23 cellular contexts compared by ENCODE assay signal in the genomic region with DNA sequence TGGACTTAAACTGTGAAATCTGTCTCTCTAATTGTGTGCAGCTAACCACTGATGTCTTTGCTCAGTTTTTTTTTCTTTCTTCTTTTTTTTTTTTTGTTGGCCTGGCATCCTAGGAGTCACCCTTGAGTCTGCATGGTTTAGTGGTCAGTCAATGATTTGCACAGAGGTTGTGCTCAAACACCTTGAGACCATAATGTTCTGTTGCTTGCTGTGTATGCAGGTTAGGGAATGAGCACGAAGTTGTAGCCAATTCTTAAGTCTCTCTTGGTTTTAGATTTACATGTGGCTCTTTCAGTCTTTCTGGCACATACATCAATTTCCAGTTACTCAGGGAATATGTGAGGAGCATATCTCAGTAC. TPM values are rescaled to one million over a fixed set of nuclear protein-coding genes. Genes with fewer than 3 reads are reported as not detected.
DNase-seq lines count a peak whose midpoint lies in the region.
"Had no signal": no experiment of that assay in that cellular context is flagged by ENCODE, and none has a peak within 500 bp of the region (broad histone marks: within the 10 kb centered on the region; RNA-seq: fewer than 3 reads in every experiment).

No MANE protein-coding gene starts in this region.

- no peak overlapping the region for H2BK12ac ChIP-seq in neuronal stem cell (ENCODE audit: low read length)

- no peaks in the 10 kb centered on the region for H3K79me1 ChIP-seq in neuronal stem cell (ENCODE audit: low read depth, low read length)

- H3K27me3 ChIP-seq in HAP-1 (ENCODE audit: low read depth) = no peaks in the 10 kb centered on the region
- H3K27me3 ChIP-seq in neuronal stem cell (ENCODE audit: control insufficient read depth in 3 of 3, insufficient read depth in 3 of 3, low read depth in 1 of 3, low read length in 3 of 3) = peaks cover 0 to 10% (median 0%) of the 10 kb centered on the region in 3 experiments
- H3K27me3 ChIP-seq: BLaER1 treated with 17β-estradiol and CSF1 and Interleukin-3, amounts not matched to agents 10 nM and 100 nM had no signal

- WGBS in neuronal stem cell (ENCODE audit: extremely low coverage in 2 of 2, insufficient read length in 2 of 2, insufficient replicate concordance in 1 of 2), 2 donors = no CpG with 5 or more reads among the region's 1 CpG

- no peak overlapping the region for H3K4ac ChIP-seq in neuronal stem cell (ENCODE audit: low read length)

- no peak overlapping the region for H3K4me2 ChIP-seq in neuronal stem cell (ENCODE audit: insufficient read depth, low read length, poor library complexity, severe bottlenecking)
- H3K4me2 ChIP-seq: BLaER1 treated with 17β-estradiol and CSF1 and Interleukin-3, amounts not matched to agents 10 nM and 100 nM had no signal

- H3K18ac ChIP-seq in neuronal stem cell (ENCODE audit: low read length) = no peak overlapping the region

- H3K27ac ChIP-seq in neuronal stem cell (replicated peaks; ENCODE audit: low read length) = no peak overlapping the region
- H3K27ac ChIP-seq: BLaER1 treated with 17β-estradiol and CSF1 and Interleukin-3, amounts not matched to agents 10 nM and 100 nM; C4-2B had no signal

- no peak overlapping the region for H3K23ac ChIP-seq in neuronal stem cell (ENCODE audit: low read depth, low read length, poor library complexity)

- no peak overlapping the region for H2BK15ac ChIP-seq in neuronal stem cell (ENCODE audit: low read length)

- H3K14ac ChIP-seq in neuronal stem cell (ENCODE audit: low read length) = no peak overlapping the region

- no peak overlapping the region for H2BK5ac ChIP-seq in neuronal stem cell (ENCODE audit: low read length)

- H3K9me3 ChIP-seq in HAP-1 = no peaks in the 10 kb centered on the region
- peaks cover 6 to 7% of the 10 kb centered on the region in 2 donors for H3K9me3 ChIP-seq in neuronal stem cell (replicated peaks in 1 of 2; ENCODE audit: control insufficient read depth in 2 of 2, insufficient read depth in 1 of 2, low read depth in 1 of 2, low read length in 2 of 2)

- H3K4me1 ChIP-seq in HAP-1 = no peaks in the 10 kb centered on the region
- peaks cover 0 to 1% of the 10 kb centered on the region in 2 donors for H3K4me1 ChIP-seq in neuronal stem cell (ENCODE audit: control insufficient read depth in 2 of 2, insufficient read depth in 1 of 2, low read depth in 1 of 2, low read length in 2 of 2)

- H3K4me3 ChIP-seq in HAP-1 (no peak overlapping the region), neuronal stem cell (ENCODE audit: low read length in 2 of 2) (no peak overlapping the region)
- H3K4me3 ChIP-seq: BLaER1 treated with 17β-estradiol and CSF1 and Interleukin-3, amounts not matched to agents 10 nM and 100 nM; GM12878 had no signal

- no peak overlapping the region for H2AFZ ChIP-seq in neuronal stem cell (ENCODE audit: low read length)

- H4K8ac ChIP-seq in neuronal stem cell (ENCODE audit: low read depth, low read length) = no peak overlapping the region

- in situ Hi-C loops in ACHN (cut with HindIII; ENCODE audit: low pct_ligation_motif_present, low pct_unique_long_range_greater_than_20kb, low sequenced_read_pairs) = no loop called here
- in situ Hi-C loops in Caki2 (cut with HindIII; ENCODE audit: low pct_unique_long_range_greater_than_20kb, low sequenced_read_pairs) = no loop called here
- in situ Hi-C loops in HAP-1 (cut with MboI; ENCODE audit: low sequenced_read_pairs) = no loop called here

- no peak overlapping the region for H3K9ac ChIP-seq in neuronal stem cell (ENCODE audit: low read depth, low read length, poor library complexity)
- H3K9ac ChIP-seq: BLaER1 treated with 17β-estradiol and CSF1 and Interleukin-3, amounts not matched to agents 10 nM and 100 nM had no signal

- H3K36me3 ChIP-seq in HAP-1 (replicated peaks) = no peaks in the 10 kb centered on the region
- H3K36me3 ChIP-seq in neuronal stem cell (replicated peaks in 1 of 2; ENCODE audit: control insufficient read depth in 2 of 2, insufficient read depth in 2 of 2, low read length in 2 of 2) = no peaks in the 10 kb centered on the region
- H3K36me3 ChIP-seq: BLaER1 treated with 17β-estradiol and CSF1 and Interleukin-3, amounts not matched to agents 10 nM and 100 nM had no signal

- DNase-seq in ACHN (peak; percentile 41), Caki2 (ENCODE audit: low read depth) (peak; percentile 35), kidney glomerular epithelial cell (lab: John Stamatoyannopoulos, UW) (peak; percentile 9), renal cortical epithelial cell (ENCODE audit: low read depth) (peak; percentile 86), HAP-1 (ENCODE audit: low spot score in 2 of 2) (no peak), HuH-7.5 (ENCODE audit: low spot score) (no peak), NCI-H748 treated with DMSO at 0.1 percent for 48 hours (lab: John Stamatoyannopoulos, UW) (no peak), neuronal stem cell (ENCODE audit: low spot score) (no peak)
- DNase-seq: 8988T; AML-193; Caco-2; CD4-positive, alpha-beta T cell; CD8-positive, alpha-beta T cell; DMS 273 treated with DMSO at 0.1 percent for 48 hours; DMS153; DMS53; DMS79; DND-41; EL; GDM1 had no signal

- H2AK5ac ChIP-seq in neuronal stem cell (ENCODE audit: low read depth, low read length) = no peak overlapping the region

- no peak overlapping the region for H4K91ac ChIP-seq in neuronal stem cell (ENCODE audit: low read depth, low read length, poor library complexity)

- no peak overlapping the region for H2BK120ac ChIP-seq in neuronal stem cell (ENCODE audit: low read depth, low read length)

RNA-seq across cellular contexts. Expression of a gene that starts 16.7 kb away (rescaled TPM):
- 0.10 TPM in 1 of 2 replicates, not detected in the other for total RNA-seq in Caki2 (2014; rRNA removed; shearing (Covaris generic); ENCODE audit: low replicate concordance)
- total RNA-seq in renal cortical epithelial cell = 1.2 and 2.1 TPM in 2 replicates
- polyA plus RNA-seq in neuronal stem cell (2013, experiment 1 of 2) = 0.08 TPM
- polyA plus RNA-seq in neuronal stem cell (2013, experiment 2 of 2) = 0.07 TPM

Comparison
In these comparisons a context has a peak if more than half of its experiments do, and no peak if none do; other contexts are left out.
1. DNase-seq: peak in ACHN (single experiment), Caki2 (single experiment), kidney glomerular epithelial cell (single experiment) and renal cortical epithelial cell (single experiment); none in HAP-1 (0 of 2), HuH-7.5 (single experiment), NCI-H748 treated with DMSO at 0.1 percent for 48 hours (single experiment) and neuronal stem cell (single experiment).